In the genomic region with DNA sequence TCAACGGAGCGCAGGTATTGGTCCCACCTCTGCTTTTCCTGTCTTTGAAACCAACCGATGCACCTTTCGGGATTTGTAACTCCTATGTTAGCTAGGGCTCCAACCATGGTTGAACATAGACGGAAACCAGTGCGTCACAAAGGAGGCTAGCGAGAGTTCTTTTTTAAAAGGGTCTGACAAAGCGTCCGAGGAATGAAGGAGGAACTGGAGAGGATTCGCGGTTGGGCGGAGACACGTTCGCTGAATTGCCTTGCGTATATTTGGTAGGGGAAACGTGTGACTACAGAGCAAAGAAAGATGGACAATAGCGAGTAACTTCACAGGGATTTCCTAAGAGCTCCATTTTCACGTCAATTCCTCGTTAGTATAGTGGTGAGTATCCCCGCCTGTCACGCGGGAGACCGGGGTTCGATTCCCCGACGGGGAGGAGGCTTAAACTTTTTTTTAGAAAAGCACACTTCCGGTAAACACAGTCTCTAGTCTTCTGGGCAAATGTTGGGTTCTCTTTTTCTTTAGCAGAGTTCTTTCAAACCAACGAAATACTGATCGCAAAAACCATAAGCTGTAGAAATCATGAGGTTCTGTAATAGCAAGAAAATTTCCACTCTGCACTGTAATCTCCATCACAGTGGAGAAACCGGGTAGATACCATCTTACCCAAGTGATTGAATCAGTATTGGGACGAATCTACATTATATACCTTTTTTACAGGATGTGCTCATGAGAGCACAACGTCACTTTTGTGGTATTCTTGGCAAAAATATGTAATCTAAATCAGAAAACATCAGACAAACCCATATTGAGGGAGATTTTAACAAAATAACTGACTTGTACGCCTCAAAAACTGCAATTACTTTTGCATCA, we compare ENCODE assay signal across 1 cellular context.
TF ChIP-seq lines count a peak whose summit lies in the region.

No MANE protein-coding gene starts in this region.

TF ChIP-seq in HEK293, 187 proteins besides CTCF, POLR2A, EP300 and RAD21 (continued from another document):
- TF ChIP-seq, protein P1, sequence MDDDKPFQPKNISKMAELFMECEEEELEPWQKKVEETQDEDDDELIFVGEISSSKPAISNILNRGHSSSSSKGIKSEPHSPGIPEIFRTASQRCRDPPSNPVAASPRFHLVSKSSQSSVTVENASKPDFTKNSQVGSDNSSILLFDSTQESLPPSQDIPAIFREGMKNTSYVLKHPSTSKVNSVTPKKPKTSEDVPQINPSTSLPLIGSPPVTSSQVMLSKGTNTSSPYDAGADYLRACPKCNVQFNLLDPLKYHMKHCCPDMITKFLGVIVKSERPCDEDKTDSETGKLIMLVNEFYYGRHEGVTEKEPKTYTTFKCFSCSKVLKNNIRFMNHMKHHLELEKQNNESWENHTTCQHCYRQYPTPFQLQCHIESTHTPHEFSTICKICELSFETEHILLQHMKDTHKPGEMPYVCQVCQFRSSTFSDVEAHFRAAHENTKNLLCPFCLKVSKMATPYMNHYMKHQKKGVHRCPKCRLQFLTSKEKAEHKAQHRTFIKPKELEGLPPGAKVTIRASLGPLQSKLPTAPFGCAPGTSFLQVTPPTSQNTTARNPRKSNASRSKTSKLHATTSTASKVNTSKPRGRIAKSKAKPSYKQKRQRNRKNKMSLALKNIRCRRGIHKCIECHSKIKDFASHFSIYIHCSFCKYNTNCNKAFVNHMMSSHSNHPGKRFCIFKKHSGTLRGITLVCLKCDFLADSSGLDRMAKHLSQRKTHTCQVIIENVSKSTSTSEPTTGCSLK (tag by site-specific recombination; IDR thresholded peaks at IDR 0.05), result no peak
- TF ChIP-seq REPIN1 (tag by site-specific recombination; IDR thresholded peaks at IDR 0.05; ENCODE audit: low read depth) (no peak), TCF7L2 (IDR thresholded peaks at IDR 0.05; ENCODE audit: borderline replicate concordance, low read depth, low read length) (no peak), ZNF677 (tag by site-specific recombination; IDR thresholded peaks at IDR 0.05) (no peak), ZNF174 (tag by site-specific recombination; IDR thresholded peaks at IDR 0.05) (no peak), ZEB2 (tag by site-specific recombination; IDR thresholded peaks at IDR 0.05) (peak; percentile 73; the same call in 1 of the 2 replicates), IKZF3 (tag by site-specific recombination; IDR thresholded peaks at IDR 0.05) (no peak), ZNF311 (tag by site-specific recombination; IDR thresholded peaks at IDR 0.05; ENCODE audit: borderline replicate concordance) (no peak), YY2 (tag by site-specific recombination; IDR thresholded peaks at IDR 0.05) (no peak), ZNF423 (tag by site-specific recombination; IDR thresholded peaks at IDR 0.05) (no peak), ZXDB (tag by site-specific recombination; IDR thresholded peaks at IDR 0.05) (peak; percentile 26; the same call in 1 of the 2 replicates), ZSCAN23 (tag by site-specific recombination; IDR thresholded peaks at IDR 0.05) (no peak)
- TF ChIP-seq, protein P2, sequence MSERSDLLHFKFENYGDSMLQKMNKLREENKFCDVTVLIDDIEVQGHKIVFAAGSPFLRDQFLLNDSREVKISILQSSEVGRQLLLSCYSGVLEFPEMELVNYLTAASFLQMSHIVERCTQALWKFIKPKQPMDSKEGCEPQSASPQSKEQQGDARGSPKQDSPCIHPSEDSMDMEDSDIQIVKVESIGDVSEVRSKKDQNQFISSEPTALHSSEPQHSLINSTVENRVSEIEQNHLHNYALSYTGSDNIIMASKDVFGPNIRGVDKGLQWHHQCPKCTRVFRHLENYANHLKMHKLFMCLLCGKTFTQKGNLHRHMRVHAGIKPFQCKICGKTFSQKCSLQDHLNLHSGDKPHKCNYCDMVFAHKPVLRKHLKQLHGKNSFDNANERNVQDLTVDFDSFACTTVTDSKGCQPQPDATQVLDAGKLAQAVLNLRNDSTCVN (tag by site-specific recombination; optimal IDR thresholded peaks at IDR 0.05), result no peak
